In the genomic region with DNA sequence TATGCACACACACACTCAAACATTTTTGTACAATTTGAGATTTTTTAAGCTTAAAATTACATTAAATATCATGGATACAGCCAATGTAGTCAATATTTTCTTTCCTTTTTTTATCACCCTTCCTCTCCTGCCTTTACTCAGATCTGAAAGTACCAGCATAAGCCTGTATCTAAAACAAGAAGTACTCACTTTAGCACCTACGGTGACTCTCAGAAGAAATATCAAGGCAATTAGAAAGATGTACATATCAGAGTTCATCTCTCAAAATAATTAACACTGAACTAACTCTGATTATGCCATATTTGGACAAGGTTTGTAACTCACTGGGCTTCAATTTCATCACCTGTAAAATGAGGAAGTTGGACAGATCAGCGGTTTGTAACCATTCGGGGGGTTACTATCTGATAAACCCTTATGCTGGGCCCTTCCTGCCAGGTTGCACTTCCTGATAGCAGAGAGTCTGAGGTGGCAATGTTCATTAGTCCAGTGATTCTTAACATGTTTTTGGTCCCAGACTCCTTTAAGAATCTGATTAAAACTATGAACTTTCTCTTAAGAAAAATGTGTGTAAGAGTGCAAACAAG, we compare ENCODE assay signal across 8 cellular contexts. TPM values are rescaled to one million over a fixed set of nuclear protein-coding genes. Genes with fewer than 3 reads are reported as not detected.
DNase-seq lines count a peak whose midpoint lies in the region; ATAC-seq and TF ChIP-seq lines count a peak whose summit lies in the region.

No MANE protein-coding gene starts in this region.

- no peaks in the 10 kb centered on the region for H3K4me1 ChIP-seq in thyroid gland

- peak; percentile 98 for DNase-seq in KBM-7
- no peak for DNase-seq in effector memory CD8-positive, alpha-beta T cell
- no peak for DNase-seq in thyroid gland
- DNase-seq in amniotic stem cell (lab: John Stamatoyannopoulos, UW) = no peak
- DNase-seq in activated CD4-positive, alpha-beta T cell treated with anti-CD3 and anti-CD28 coated beads for 4 hours = no peak

- intact Hi-C loops in thyroid gland (cut with DNase I) = no loop called here

- TF ChIP-seq CTCF in thyroid gland (IDR thresholded peaks at IDR 0.05) = no peak

- peak; percentile 97 for ATAC-seq in GM18511 (IDR thresholded peaks at IDR 0.05; ENCODE audit: unreplicated experiment)
- ATAC-seq in GM21723 (IDR thresholded peaks at IDR 0.05; ENCODE audit: unreplicated experiment) = peak; percentile 97
- ATAC-seq in effector memory CD8-positive, alpha-beta T cell (replicated peaks) = peak; percentile 74
- no peak for ATAC-seq in esophagus mucosa

- no peak overlapping the region for H3K27ac ChIP-seq in thyroid gland

- TF ChIP-seq POLR2A in thyroid gland (IDR thresholded peaks at IDR 0.05) = no peak

- no peaks in the 10 kb centered on the region for H3K27me3 ChIP-seq in thyroid gland

- H3K36me3 Mint-ChIP-seq in effector memory CD8-positive, alpha-beta T cell (ENCODE audit: insufficient read depth) = no peaks in the 10 kb centered on the region

- H3K4me3 ChIP-seq in thyroid gland (replicated peaks in 1 of 3) = no peak overlapping the region

- in situ Hi-C loops in KBM-7 (cut with MboI; ENCODE audit: low pct_unique_long_range_greater_than_20kb, low sequenced_read_pairs) = no loop called here

- H3K9me3 Mint-ChIP-seq in effector memory CD8-positive, alpha-beta T cell = no peaks in the 10 kb centered on the region

- H3K27me3 Mint-ChIP-seq in effector memory CD8-positive, alpha-beta T cell = no peaks in the 10 kb centered on the region

- peak overlapping the region; percentile 33 to 59 for H3K4me3 Mint-ChIP-seq in effector memory CD8-positive, alpha-beta T cell

- no peaks in the 10 kb centered on the region for H3K36me3 ChIP-seq in thyroid gland

- no peaks in the 10 kb centered on the region for H3K9me3 ChIP-seq in thyroid gland

- H3K4me1 Mint-ChIP-seq in effector memory CD8-positive, alpha-beta T cell (ENCODE audit: low read depth in 2 of 2) = peaks cover 14 to 35% of the 10 kb centered on the region in 2 donors

- peak overlapping the region; percentile 55 to 92 for H3K27ac Mint-ChIP-seq in effector memory CD8-positive, alpha-beta T cell

- WGBS in thyroid gland, 2 donors = 70 to 86% methylated on average over 3 of the region's 3 CpGs

RNA-seq across cellular contexts. Expression of a gene that starts 5.7 kb away (rescaled TPM):
- 0.12 TPM for total RNA-seq in esophagus mucosa
- 1 to 10 TPM in 1 of 4 donors, under 1 TPM in 3; 0.22 to 2.3 (median 0.65) TPM for total RNA-seq in thyroid gland
